ENCODE assay signal across 30 cellular contexts in genomic region chr4:142721187-142721586, GRCh38.
DNase-seq lines count a peak whose midpoint lies in the region; ATAC-seq and TF ChIP-seq lines count a peak whose summit lies in the region.
"Had no signal": no experiment of that assay in that cellular context is flagged by ENCODE, and none has a peak within 500 bp of the region (broad histone marks: within the 10 kb centered on the region; RNA-seq: fewer than 3 reads in every experiment).

No MANE protein-coding gene starts in this region.

- H3K9me3 Mint-ChIP-seq in MCF 10A (ENCODE audit: unreplicated experiment): no peaks in the 10 kb centered on the region
- no peaks in the 10 kb centered on the region for H3K9me3 Mint-ChIP-seq in activated T-cell treated with anti-CD3 and anti-CD28 coated beads, Interleukin-2, amount 50 U/mL, for 4 hours
- peaks cover 4% of the 10 kb centered on the region for H3K9me3 Mint-ChIP-seq in activated CD4-positive, alpha-beta T cell treated with anti-CD3 and anti-CD28 coated beads, Interleukin-2, amount 10 ng/mL, durations not matched to agents 24 days and 14 days
- H3K9me3 Mint-ChIP-seq: activated CD4-positive, alpha-beta memory T cell treated with anti-CD3 and anti-CD28 coated beads, Interleukin-2, amount 10 ng/mL, durations not matched to agents 7 days and 5 days; activated naive CD4-positive, alpha-beta T cell treated with anti-CD3 and anti-CD28 coated beads, Interleukin-2, amount 50 U/mL, for 72 hours; dendritic cell treated with granulocyte-macrophage colony-stimulating factor and Interleukin-4, amounts not matched to agents 40 ng/mL and 50 ng/mL, for 4 days had no signal

- H3K27ac Mint-ChIP-seq in MCF 10A (ENCODE audit: low read depth, unreplicated experiment): peak overlapping the region; percentile 17
- H3K27ac Mint-ChIP-seq in activated CD4-positive, alpha-beta T cell treated with anti-CD3 and anti-CD28 coated beads, Interleukin-2, amount 10 ng/mL, durations not matched to agents 24 days and 14 days: no peak overlapping the region
- H3K27ac Mint-ChIP-seq: activated CD4-positive, alpha-beta memory T cell treated with anti-CD3 and anti-CD28 coated beads, Interleukin-2, amount 10 ng/mL, durations not matched to agents 7 days and 5 days; activated naive CD4-positive, alpha-beta T cell treated with anti-CD3 and anti-CD28 coated beads, Interleukin-2, amount 50 U/mL, for 72 hours; CD4-positive, alpha-beta T cell; dendritic cell treated with granulocyte-macrophage colony-stimulating factor and Interleukin-4, amounts not matched to agents 40 ng/mL and 50 ng/mL, for 4 days; T-helper 1 cell treated with Interleukin-12 subunit alpha and Interleukin-12 subunit beta and Interleukin-4 antibody, amounts not matched to agents 30 μg/mL and 1 μg/mL, for 36 hours had no signal

- H3K27ac ChIP-seq in breast epithelium: no peak overlapping the region
- peak overlapping the region; percentile 48 for H3K27ac ChIP-seq in foreskin keratinocyte
- H3K27ac ChIP-seq: lower lobe of right lung, ovary, Peyer's patch, spleen, upper lobe of right lung had no signal

- no peaks in the 10 kb centered on the region for H3K9me3 ChIP-seq in breast epithelium
- no peaks in the 10 kb centered on the region for H3K9me3 ChIP-seq in adipocyte (ENCODE audit: control insufficient read depth, low read length)
- H3K9me3 ChIP-seq: lower lobe of right lung, MG63, ovary, Peyer's patch, upper lobe of right lung had no signal

- no peak overlapping the region for H3K4me3 Mint-ChIP-seq in MCF 10A (ENCODE audit: unreplicated experiment)
- H3K4me3 Mint-ChIP-seq in activated T-cell treated with anti-CD3 and anti-CD28 coated beads, Interleukin-2, amount 50 U/mL, for 4 hours: no peak overlapping the region
- H3K4me3 Mint-ChIP-seq in activated CD4-positive, alpha-beta T cell treated with anti-CD3 and anti-CD28 coated beads, Interleukin-2, amount 10 ng/mL, durations not matched to agents 24 days and 14 days: no peak overlapping the region
- H3K4me3 Mint-ChIP-seq: activated CD4-positive, alpha-beta memory T cell treated with anti-CD3 and anti-CD28 coated beads, Interleukin-2, amount 10 ng/mL, durations not matched to agents 7 days and 5 days; CD4-positive, alpha-beta T cell; dendritic cell treated with granulocyte-macrophage colony-stimulating factor and Interleukin-4, amounts not matched to agents 40 ng/mL and 50 ng/mL, for 4 days; T-helper 1 cell treated with Interleukin-12 subunit alpha and Interleukin-12 subunit beta and Interleukin-4 antibody, amounts not matched to agents 30 μg/mL and 1 μg/mL, for 36 hours had no signal

- intact Hi-C loops in MCF 10A (cut with micrococcal nuclease): no loop called here
- intact Hi-C loops in breast epithelium (cut with DNase I; ENCODE audit: low total_unique reads): no loop called here
- intact Hi-C loops in activated CD4-positive, alpha-beta T cell treated with anti-CD3 and anti-CD28 coated beads, Interleukin-2, amount 10 ng/mL, durations not matched to agents 24 days and 14 days (cut with micrococcal nuclease): loop anchor here (2.0 kb wide), 2 partner anchors 126 to 438 kb away; partner anchors contain the start of gene INPP4B

- TF ChIP-seq CTCF in MCF 10A (IDR thresholded peaks at IDR 0.05; ENCODE audit: unreplicated experiment) (no peak), breast epithelium (IDR thresholded peaks at IDR 0.05) (no peak), foreskin keratinocyte (conservative IDR thresholded peaks at IDR 0.05) (no peak)

- H3K36me3 Mint-ChIP-seq in MCF 10A (ENCODE audit: insufficient read depth, unreplicated experiment): no peaks in the 10 kb centered on the region
- H3K36me3 Mint-ChIP-seq in activated T-cell treated with anti-CD3 and anti-CD28 coated beads, Interleukin-2, amount 50 U/mL, for 4 hours (ENCODE audit: insufficient read depth): no peaks in the 10 kb centered on the region
- peaks cover 2% of the 10 kb centered on the region for H3K36me3 Mint-ChIP-seq in activated CD4-positive, alpha-beta T cell treated with anti-CD3 and anti-CD28 coated beads, Interleukin-2, amount 10 ng/mL, durations not matched to agents 24 days and 14 days (ENCODE audit: low read depth)

- H3K9ac ChIP-seq in adipocyte (ENCODE audit: low read length): no peak overlapping the region

- BruUV-seq in MCF 10A (replicated peaks; lab: Mats Ljungman, UMichigan): no TSS peak

- H3K4me1 ChIP-seq in breast epithelium: no peaks in the 10 kb centered on the region
- no peaks in the 10 kb centered on the region for H3K4me1 ChIP-seq in adipocyte (ENCODE audit: control insufficient read depth, insufficient read depth, low read length)
- H3K4me1 ChIP-seq in foreskin keratinocyte: peaks cover 23% of the 10 kb centered on the region
- H3K4me1 ChIP-seq: lower lobe of right lung, Peyer's patch, spleen, upper lobe of right lung had no signal

- ATAC-seq in foreskin keratinocyte: peak; percentile 72
- no peak for ATAC-seq in activated T-cell treated with anti-CD3 and anti-CD28 coated beads, Interleukin-2, amount 50 U/mL, for 4 hours
- ATAC-seq: activated naive CD4-positive, alpha-beta T cell treated with anti-CD3 and anti-CD28 coated beads, Interleukin-2, amount 50 U/mL, for 72 hours; lower lobe of right lung; upper lobe of right lung had no signal

- H3K36me3 ChIP-seq in breast epithelium (no peaks in the 10 kb centered on the region), adipocyte (ENCODE audit: control insufficient read depth, insufficient read depth, low read length, severe bottlenecking) (no peaks in the 10 kb centered on the region), H7 (replicated peaks; ENCODE audit: control insufficient read depth, insufficient read depth, low read length) (no peaks in the 10 kb centered on the region)
- H3K36me3 ChIP-seq: lower lobe of right lung, MG63, ovary, Peyer's patch, spleen, upper lobe of right lung had no signal

- TF ChIP-seq POLR2A in breast epithelium (IDR thresholded peaks at IDR 0.05): no peak

- peaks cover 17% of the 10 kb centered on the region for H3K4me1 Mint-ChIP-seq in MCF 10A (ENCODE audit: insufficient read depth, unreplicated experiment)
- peaks cover 8% of the 10 kb centered on the region for H3K4me1 Mint-ChIP-seq in activated T-cell treated with anti-CD3 and anti-CD28 coated beads, Interleukin-2, amount 50 U/mL, for 4 hours (ENCODE audit: low read depth)
- peaks cover 6% of the 10 kb centered on the region for H3K4me1 Mint-ChIP-seq in activated CD4-positive, alpha-beta T cell treated with anti-CD3 and anti-CD28 coated beads, Interleukin-2, amount 10 ng/mL, durations not matched to agents 24 days and 14 days

- no peak overlapping the region for H3K4me3 ChIP-seq in breast epithelium
- H3K4me3 ChIP-seq in adipocyte (ENCODE audit: low read length): no peak overlapping the region
- no peak overlapping the region for H3K4me3 ChIP-seq in H7 (ENCODE audit: insufficient read depth, low read depth, low read length)
- H3K4me3 ChIP-seq: lower lobe of right lung, MG63, ovary, Peyer's patch, spleen, upper lobe of right lung had no signal

- peak; percentile 8 for DNase-seq in MCF 10A (ENCODE audit: unreplicated experiment)
- DNase-seq in breast epithelium (ENCODE audit: low spot score in 2 of 2): no peak
- peak; percentile 23 for DNase-seq in adipocyte (ENCODE audit: low read depth)
- peak; percentile 76 to 90 for DNase-seq in foreskin keratinocyte
- no peak for DNase-seq in activated T-cell treated with anti-CD3 and anti-CD28 coated beads, Interleukin-2, amount 50 U/mL, for 4 hours
- no peak for DNase-seq in NCI-H2227 (lab: John Stamatoyannopoulos, UW; ENCODE audit: unreplicated experiment)
- no peak for DNase-seq in activated CD4-positive, alpha-beta T cell treated with anti-CD3 and anti-CD28 coated beads, Interleukin-2, amount 10 ng/mL, durations not matched to agents 24 days and 14 days
- no peak for DNase-seq in H7
- DNase-seq: 8988T; activated CD4-positive, alpha-beta memory T cell treated with anti-CD3 and anti-CD28 coated beads, Interleukin-2, amount 10 ng/mL, durations not matched to agents 7 days and 5 days; activated CD4-positive, CD25-positive, alpha-beta regulatory T cell treated with anti-CD3 and anti-CD28 coated beads, Interleukin-2, amount 50 U/mL, for 72 hours; AML-193; anterior cingulate cortex; CD4-positive, alpha-beta T cell; central memory CD4-positive, alpha-beta T cell; KBM-7; kidney glomerular epithelial cell; lower lobe of right lung; MG63; NCI-H1105 treated with DMSO at 0.1 percent for 48 hours; NCI-H2029; NCI-H69; ovary; Peyer's patch; retina; spleen; upper lobe of right lung had no signal

- CTCF ChIA-PET in MCF 10A (lab: Yijun Ruan, JAX): interaction anchor here (0.6 to 1.3 kb wide), 5 partner anchors 8 to 652 kb away, joined by 3 to 5 read pairs (median 3); no protein-coding TSS in a partner anchor

- H3K27me3 Mint-ChIP-seq in MCF 10A (ENCODE audit: insufficient read depth, unreplicated experiment): no peaks in the 10 kb centered on the region
- H3K27me3 Mint-ChIP-seq in activated T-cell treated with anti-CD3 and anti-CD28 coated beads, Interleukin-2, amount 50 U/mL, for 4 hours (ENCODE audit: low read depth): no peaks in the 10 kb centered on the region
- no peaks in the 10 kb centered on the region for H3K27me3 Mint-ChIP-seq in activated CD4-positive, alpha-beta T cell treated with anti-CD3 and anti-CD28 coated beads, Interleukin-2, amount 10 ng/mL, durations not matched to agents 24 days and 14 days
- H3K27me3 Mint-ChIP-seq: activated CD4-positive, alpha-beta memory T cell treated with anti-CD3 and anti-CD28 coated beads, Interleukin-2, amount 10 ng/mL, durations not matched to agents 7 days and 5 days; CD4-positive, alpha-beta T cell; dendritic cell treated with granulocyte-macrophage colony-stimulating factor and Interleukin-4, amounts not matched to agents 40 ng/mL and 50 ng/mL, for 4 days had no signal

- H3K27me3 ChIP-seq in breast epithelium: no peaks in the 10 kb centered on the region
- H3K27me3 ChIP-seq in adipocyte (replicated peaks; ENCODE audit: control insufficient read depth, insufficient read depth, low read length): no peaks in the 10 kb centered on the region
- H3K27me3 ChIP-seq in foreskin keratinocyte: no peaks in the 10 kb centered on the region
- peaks cover 21% of the 10 kb centered on the region for H3K27me3 ChIP-seq in H7 (ENCODE audit: control insufficient read depth, insufficient read depth, low read length)
- H3K27me3 ChIP-seq: MG63, Peyer's patch, spleen, upper lobe of right lung had no signal

- POLR2A ChIA-PET in MCF 10A (lab: Yijun Ruan, JAX): interaction anchor here (0.6 to 0.8 kb wide), 2 partner anchors 354 to 366 kb away, joined by 3 to 4 read pairs; no protein-coding TSS in a partner anchor

Comparison
In these comparisons a context has a peak if more than half of its experiments do, and no peak if none do; other contexts are left out.
1. DNase-seq: peak in MCF 10A (single experiment), adipocyte (single experiment) and foreskin keratinocyte (2 of 2); none in breast epithelium (0 of 2), activated T-cell treated with anti-CD3 and anti-CD28 coated beads, Interleukin-2, amount 50 U/mL, for 4 hours (single experiment), NCI-H2227 (single experiment), activated CD4-positive, alpha-beta T cell treated with anti-CD3 and anti-CD28 coated beads, Interleukin-2, amount 10 ng/mL, durations not matched to agents 24 days and 14 days (single experiment) and H7 (single experiment).